Comparison of ENCODE assay signal across 18 cellular contexts in the genomic region with DNA sequence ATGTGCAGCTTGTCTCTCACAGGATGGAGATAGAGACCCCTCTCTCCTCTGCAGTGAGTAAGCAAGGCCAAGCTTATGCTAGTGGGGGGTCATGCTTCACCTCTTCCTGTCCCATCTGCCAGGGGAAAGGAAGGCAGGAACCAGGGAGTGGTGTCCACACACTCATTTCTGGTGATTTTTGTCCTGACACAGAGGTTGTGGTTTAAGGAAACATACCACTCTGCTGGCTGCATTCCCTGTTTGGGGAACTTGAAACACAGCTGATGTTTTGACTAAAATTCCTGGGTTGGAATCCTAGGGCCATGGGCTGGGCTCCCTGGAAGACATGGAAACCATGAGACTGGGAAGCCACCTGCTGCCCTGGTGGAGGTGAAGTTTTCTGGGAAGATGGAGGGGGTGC. TPM values are rescaled to one million over a fixed set of nuclear protein-coding genes. Genes with fewer than 3 reads are reported as not detected.
A peak's percentile ranks its signal among the peaks of the same experiment; 100 is the strongest.
DNase-seq lines count a peak whose midpoint lies in the region; ATAC-seq, FAIRE-seq and TF ChIP-seq lines count a peak whose summit lies in the region.
"Had no signal": no experiment of that assay in that cellular context is flagged by ENCODE, and none has a peak within 500 bp of the region (broad histone marks: within the 10 kb centered on the region; RNA-seq: fewer than 3 reads in every experiment).

No MANE protein-coding gene starts in this region.

- TF ChIP-seq CTCF in GM12878 (IDR thresholded peaks at IDR 0.05 in 2 of 3, conservative IDR thresholded peaks at IDR 0.05 in 1 of 3; ENCODE audit: control insufficient read depth in 2 of 3, extremely low read depth in 1 of 3, insufficient read depth in 1 of 3, low read depth in 3 of 3, low read length in 3 of 3) (no peak), heart right ventricle (IDR thresholded peaks at IDR 0.05) (no peak)

- H3K27ac ChIP-seq in GM12878 (ENCODE audit: control insufficient read depth, insufficient read depth) (no peak overlapping the region), heart right ventricle (no peak overlapping the region)
- H3K27ac ChIP-seq: 22Rv1, GM23248 had no signal

- H3K79me2 ChIP-seq in GM12878 (ENCODE audit: control insufficient read depth, insufficient read depth, low read length), result no peaks in the 10 kb centered on the region

- TF ChIP-seq EP300 in GM12878 (IDR thresholded peaks at IDR 0.05; ENCODE audit: borderline replicate concordance in 1 of 2, control insufficient read depth in 1 of 2, low read depth in 2 of 2, low read length in 2 of 2), result no peak

- peak; percentile 13 for FAIRE-seq in GM12878 (lab: Jason Lieb, UNC)
- FAIRE-seq: GM18507, H54 had no signal

- H3K27me3 Mint-ChIP-seq in activated CD8-positive, alpha-beta memory T cell treated with anti-CD3 and anti-CD28 coated beads, Interleukin-2, amount 10 ng/mL, durations not matched to agents 7 days and 5 days, result peaks cover 4% of the 10 kb centered on the region

- H3K9me3 Mint-ChIP-seq in activated CD8-positive, alpha-beta memory T cell treated with anti-CD3 and anti-CD28 coated beads, Interleukin-2, amount 10 ng/mL, durations not matched to agents 7 days and 5 days (ENCODE audit: low read depth), result no peaks in the 10 kb centered on the region

- no peaks in the 10 kb centered on the region for H3K9me3 ChIP-seq in GM12878 (replicated peaks; ENCODE audit: control insufficient read depth, insufficient read depth, low read length)
- no peaks in the 10 kb centered on the region for H3K9me3 ChIP-seq in heart right ventricle
- H3K9me3 ChIP-seq: Caco-2 had no signal

- H3K4me2 ChIP-seq in GM12878 (ENCODE audit: control insufficient read depth, insufficient read depth), result no peak overlapping the region

- H3K27me3 ChIP-seq in GM12878 (replicated peaks in 1 of 2; ENCODE audit: control insufficient read depth in 2 of 2, insufficient read depth in 2 of 2, low read length in 1 of 2) (peaks cover 0 to 2% of the 10 kb centered on the region in 2 experiments; a peak in 1 of 4 replicates), heart right ventricle (peaks cover 0 to 8% (median 0%) of the 10 kb centered on the region in 7 donors)

- no peak overlapping the region for H2AFZ ChIP-seq in GM12878 (ENCODE audit: control insufficient read depth, low read depth, low read length)
- H2AFZ ChIP-seq: GM23248 had no signal

- RAD21 ChIA-PET in GM12878 (lab: Charles Lee; ENCODE audit: unreplicated experiment), result no interaction called here

- H3K9ac ChIP-seq in GM12878 (ENCODE audit: control insufficient read depth, insufficient read depth, low read length), result no peak overlapping the region
- H3K9ac ChIP-seq: GM23248 had no signal

- ATAC-seq in activated CD8-positive, alpha-beta memory T cell treated with anti-CD3 and anti-CD28 coated beads, Interleukin-2, amount 10 ng/mL, durations not matched to agents 7 days and 5 days, result no peak
- ATAC-seq in GM12878 (no peak), sciatic nerve (peak; percentile 30), heart right ventricle (no peak)
- ATAC-seq: HCT116 had no signal

- H3K4me1 ChIP-seq in GM12878 (ENCODE audit: control insufficient read depth, insufficient read depth, low read length) (no peaks in the 10 kb centered on the region), heart right ventricle (peaks cover 0 to 11% (median 6%) of the 10 kb centered on the region in 9 donors)
- H3K4me1 ChIP-seq: Caco-2 had no signal

- CTCF ChIA-PET in activated CD8-positive, alpha-beta memory T cell treated with anti-CD3 and anti-CD28 coated beads, Interleukin-2, amount 10 ng/mL, durations not matched to agents 7 days and 5 days (lab: Charles Lee), result no interaction called here
- CTCF ChIA-PET in GM12878 (lab: Yijun Ruan, JAX), result no interaction called here

- intact Hi-C loops in GM12878 (cut with micrococcal nuclease; ENCODE audit: unreplicated experiment), result no loop called here
- intact Hi-C loops in sciatic nerve (cut with DNase I), result no loop called here
- intact Hi-C loops in heart right ventricle (cut with DNase I), result no loop called here

- H3K4me1 Mint-ChIP-seq in activated CD8-positive, alpha-beta memory T cell treated with anti-CD3 and anti-CD28 coated beads, Interleukin-2, amount 10 ng/mL, durations not matched to agents 7 days and 5 days, result no peaks in the 10 kb centered on the region
- H3K4me1 Mint-ChIP-seq: CD14-positive monocyte; CD8-positive, alpha-beta memory T cell had no signal

- in situ Hi-C loops in GM12878 (cut with MboI), result no loop called here

- no TSS peak for BruUV-seq in GM12878 (replicated peaks; lab: Mats Ljungman, UMichigan)

- no peak for TF ChIP-seq POLR2A in GM12878 (IDR thresholded peaks at IDR 0.05; ENCODE audit: low read depth, low read length)

- H3K4me3 ChIP-seq in GM12878 (no peak overlapping the region), heart right ventricle (no peak overlapping the region)
- H3K4me3 ChIP-seq: GM23248 had no signal

- POLR2A ChIA-PET in GM12878 (lab: Charles Lee), result no interaction called here

- no peak overlapping the region for H3K4me3 Mint-ChIP-seq in activated CD8-positive, alpha-beta memory T cell treated with anti-CD3 and anti-CD28 coated beads, Interleukin-2, amount 10 ng/mL, durations not matched to agents 7 days and 5 days
- H3K4me3 Mint-ChIP-seq: CD14-positive monocyte; CD8-positive, alpha-beta memory T cell had no signal

- DNase-seq in activated CD8-positive, alpha-beta memory T cell treated with anti-CD3 and anti-CD28 coated beads, Interleukin-2, amount 10 ng/mL, durations not matched to agents 7 days and 5 days, result peak; percentile 5
- no peak for DNase-seq in activated CD8-positive, alpha-beta memory T cell treated with anti-CD3 and anti-CD28 coated beads, Interleukin-2, amount 50 U/mL, for 48 hours
- no peak for DNase-seq in GM12878 (ENCODE audit: low read depth, low spot score)
- DNase-seq in sciatic nerve (ENCODE audit: low spot score), result no peak
- no peak for DNase-seq in activated gamma-delta T cell (lab: John Stamatoyannopoulos, UW)
- no peak for DNase-seq in CD1c-positive myeloid dendritic cell (ENCODE audit: extremely low spot score)
- DNase-seq in heart right ventricle, result no peak
- DNase-seq: Caco-2; CD8-positive, alpha-beta memory T cell; DND-41; GM23248 had no signal

- H3K27ac Mint-ChIP-seq in activated CD8-positive, alpha-beta memory T cell treated with anti-CD3 and anti-CD28 coated beads, Interleukin-2, amount 10 ng/mL, durations not matched to agents 7 days and 5 days, result no peak overlapping the region
- H3K27ac Mint-ChIP-seq: CD14-positive monocyte; CD8-positive, alpha-beta memory T cell had no signal

- no peaks in the 10 kb centered on the region for H4K20me1 ChIP-seq in GM12878 (ENCODE audit: control insufficient read depth, insufficient read depth)

- no peaks in the 10 kb centered on the region for H3K36me3 ChIP-seq in GM12878 (ENCODE audit: control insufficient read depth in 2 of 2, insufficient read depth in 2 of 2, low read length in 1 of 2)
- H3K36me3 ChIP-seq in heart right ventricle, result no peaks in the 10 kb centered on the region

- H3K36me3 Mint-ChIP-seq in activated CD8-positive, alpha-beta memory T cell treated with anti-CD3 and anti-CD28 coated beads, Interleukin-2, amount 10 ng/mL, durations not matched to agents 7 days and 5 days, result no peaks in the 10 kb centered on the region
- H3K36me3 Mint-ChIP-seq: CD14-positive monocyte; CD8-positive, alpha-beta memory T cell had no signal

- SMC1A ChIA-PET in GM12878 (lab: Charles Lee; ENCODE audit: uncharacterized antibody, unreplicated experiment), result no interaction called here

- TF ChIP-seq RAD21 in GM12878 (IDR thresholded peaks at IDR 0.05; ENCODE audit: insufficient read depth, low read depth, low read length), result no peak

TF ChIP-seq in GM12878, 131 proteins besides CTCF, POLR2A, EP300 and RAD21:
- no peak for TF ChIP-seq SRF (IDR thresholded peaks at IDR 0.05; ENCODE audit: low read depth in 2 of 2, low read length in 2 of 2)
- no peak for TF ChIP-seq NKRF (conservative IDR thresholded peaks at IDR 0.05)

RNA-seq across cellular contexts. Expression of gene C10orf120, which starts 21.4 kb away (rescaled TPM):
- total RNA-seq in activated CD8-positive, alpha-beta memory T cell treated with anti-CD3 and anti-CD28 coated beads, Interleukin-2, amount 10 ng/mL, durations not matched to agents 7 days and 5 days, result not detected
- total RNA-seq in GM12878 (2013; cell fraction: nucleolus; rRNA removed), result not detected in 2 replicates
- total RNA-seq in GM12878 (2014; rRNA removed) (not detected in 2 replicates), GM12878 (2014; rRNA removed; fragmentation: Illumina TruSeq; extraction: Trizol) (not detected in 2 replicates), GM12878 (2021) (not detected in 2 replicates), sciatic nerve (not detected), heart right ventricle (not detected)
- not detected for polyA plus RNA-seq in GM12878 (2011; ENCODE audit: low read depth)
- polyA plus RNA-seq in GM12878 (2011; rRNA removed) (not detected in 2 replicates), GM12878 (2014; fragmentation: Illumina TruSeq; extraction: Trizol) (not detected in 2 replicates), GM12878 (2014; fragmentation: Nextera tagmentation; extraction: Ambion mirVana) (not detected), GM12878 (2014; rRNA removed) (not detected in 2 replicates), GM12878 (2016; fragmentation: Nextera tagmentation; extraction: Ambion mirVana) (not detected), heart right ventricle (not detected)
- polyA plus RNA-seq in GM12878 (2011; cell fraction: cytosol; rRNA removed), result not detected in 2 replicates
- not detected in 2 replicates for polyA plus RNA-seq in GM12878 (2011; cell fraction: nucleus; rRNA removed)
- not detected in 2 replicates for polyA plus RNA-seq in GM12878 (2012)
- not detected in 2 replicates for polyA minus RNA-seq in GM12878 (2011; rRNA and poly(A)+ RNA removed)
- not detected in 2 replicates for polyA minus RNA-seq in GM12878 (2011; cell fraction: cytosol; rRNA and poly(A)+ RNA removed)
- not detected in 2 replicates for polyA minus RNA-seq in GM12878 (2011; cell fraction: nucleus; rRNA and poly(A)+ RNA removed)
- total RNA-seq: A673; Caco-2; CD8-positive, alpha-beta memory T cell; GM23248 had no signal
- polyA plus RNA-seq: BJ; CD14-positive monocyte; CD8-positive, alpha-beta memory T cell; GM23248 had no signal
